ENCODE assay signal across 1 cellular context in the genomic region with DNA sequence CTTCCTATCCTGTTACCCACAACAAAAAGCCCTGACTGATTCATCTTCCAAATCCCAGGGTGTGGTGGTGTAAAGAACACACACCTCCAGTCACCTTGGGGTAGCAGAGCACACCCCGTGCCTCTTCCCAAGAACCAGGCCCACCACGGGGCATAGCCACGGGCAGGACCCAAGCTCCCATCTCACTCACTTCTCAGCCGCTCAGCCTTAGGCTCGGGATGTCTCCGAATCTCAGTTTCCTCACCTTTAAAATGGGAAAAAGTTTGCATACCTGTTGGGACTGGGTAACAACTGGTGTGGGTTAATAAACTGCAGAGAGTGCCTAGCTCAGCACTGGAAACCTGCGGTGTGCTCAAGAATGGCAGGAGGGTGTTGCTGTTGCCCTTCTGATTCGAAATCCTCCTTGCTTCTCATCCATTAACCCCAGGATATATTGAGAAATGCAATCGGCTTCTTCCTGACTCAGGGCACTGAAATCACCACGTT.
TF ChIP-seq lines count a peak whose summit lies in the region.

No MANE protein-coding gene starts in this region.

TF ChIP-seq in H1, 55 proteins besides CTCF, POLR2A, EP300 and RAD21:
- TF ChIP-seq KDM1A (IDR thresholded peaks at IDR 0.05; ENCODE audit: borderline replicate concordance, low read length) (0 out of 2 replicates have a peak, but pooled peaks have one; percentile 63), RBBP5 (IDR thresholded peaks at IDR 0.05; ENCODE audit: borderline replicate concordance, low read depth, low read length) (no peak)
